ENCODE assay signal across 21 cellular contexts in genomic region chr16:28917095-28917494, GRCh38. TPM values are rescaled to one million over a fixed set of nuclear protein-coding genes. Genes with fewer than 3 reads are reported as not detected.
"Had no signal": no experiment of that assay in that cellular context is flagged by ENCODE, and none has a peak within 500 bp of the region (broad histone marks: within the 10 kb centered on the region; RNA-seq: fewer than 3 reads in every experiment).

No MANE protein-coding gene starts in this region.

- H3K27ac ChIP-seq: esophagus muscularis mucosa, gastroesophageal sphincter, heart left ventricle, left ventricle myocardium inferior, parathyroid adenoma, spleen, thyroid gland had no signal

- H3K4me3 ChIP-seq: esophagus muscularis mucosa, gastroesophageal sphincter, heart left ventricle, left ventricle myocardium inferior, spleen, thyroid gland had no signal

- H3K4me1 ChIP-seq: esophagus muscularis mucosa, gastroesophageal sphincter, heart left ventricle, left ventricle myocardium inferior, parathyroid adenoma, thyroid gland had no signal

- DNase-seq: activated CD4-positive, CD25-positive, alpha-beta regulatory T cell treated with anti-CD3 and anti-CD28 coated beads, Interleukin-2, amount 50 U/mL, for 72 hours; activated CD8-positive, alpha-beta memory T cell treated with anti-CD3 and anti-CD28 coated beads for 24 hours; activated gamma-delta T cell; effector CD4-positive, alpha-beta T cell; heart left ventricle; left ventricle myocardium inferior; mammary epithelial cell; spleen; stimulated activated CD4-positive, alpha-beta T cell treated with anti-CD3 and anti-CD28 coated beads, Interleukin-4, amount 100 ng/mL, for 4 hours; stimulated activated naive CD4-positive, alpha-beta T cell; SW 1271; thyroid gland had no signal

- H3K9me3 ChIP-seq: esophagus muscularis mucosa, gastroesophageal sphincter, heart left ventricle, left ventricle myocardium inferior, spleen, thyroid gland had no signal

- H3K4me3 Mint-ChIP-seq: activated naive CD8-positive, alpha-beta T cell had no signal

- H3K9ac ChIP-seq: parathyroid adenoma had no signal

- H3K27me3 Mint-ChIP-seq: activated naive CD8-positive, alpha-beta T cell had no signal

- FAIRE-seq: endothelial cell of umbilical vein had no signal

- H3K27ac Mint-ChIP-seq: activated naive CD8-positive, alpha-beta T cell had no signal

- H3K27me3 ChIP-seq: esophagus muscularis mucosa, gastroesophageal sphincter, heart left ventricle, spleen, thyroid gland had no signal

- ATAC-seq: gastroesophageal sphincter, heart left ventricle had no signal

- H2AFZ ChIP-seq: parathyroid adenoma had no signal

RNA-seq across cellular contexts. Expression of gene CD19, which starts 14.7 kb away (rescaled TPM):
- total RNA-seq: cerebellum; endothelial cell of umbilical vein; gastroesophageal sphincter; kidney epithelial cell; left ventricle myocardium inferior; mammary epithelial cell; T-helper 2 cell treated with Interferon-gamma antibody and Interleukin-4, amounts not matched to agents 100 ng/mL and 5 ng/mL, for 36 hours; thyroid gland; ureter had no signal
- polyA plus RNA-seq: mammary epithelial cell had no signal
